20 cellular contexts compared by ENCODE assay signal in the genomic region with DNA sequence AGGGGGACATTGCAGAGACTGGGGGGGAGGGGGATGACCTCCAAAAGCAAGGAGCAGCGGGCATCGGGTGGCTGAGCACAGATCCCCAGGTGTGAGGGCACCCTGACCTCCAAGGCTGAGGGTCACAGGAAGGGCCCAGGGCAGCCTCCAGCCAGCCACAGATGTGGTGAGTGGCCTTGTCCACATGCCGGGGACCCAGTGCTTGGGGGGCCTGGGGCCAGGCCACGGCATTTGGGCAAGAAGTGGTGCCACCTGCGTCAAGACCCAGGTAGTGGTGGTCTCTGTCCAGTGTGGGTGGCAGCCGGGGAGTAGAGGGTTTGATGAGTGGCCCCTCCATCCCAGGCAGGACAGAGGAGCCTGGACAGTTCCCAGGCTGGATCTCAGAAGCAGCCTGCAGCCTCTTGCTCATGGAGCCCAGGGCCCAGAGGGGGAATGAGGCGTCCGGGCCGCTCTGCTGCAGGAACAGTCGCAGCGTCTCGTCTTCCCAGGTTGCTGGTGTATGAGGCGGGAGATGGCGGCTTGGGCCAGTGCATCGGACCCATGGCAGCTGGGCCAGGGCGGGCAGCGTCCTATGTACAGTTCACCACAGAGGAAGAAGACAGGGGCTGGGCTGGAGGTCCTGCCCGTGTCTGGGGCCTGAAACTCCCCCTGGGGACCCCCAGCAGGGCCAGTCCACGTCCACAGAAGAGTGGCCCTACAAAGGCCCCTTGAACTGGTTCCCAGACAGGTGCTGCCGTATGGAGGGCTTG. TPM values are rescaled to one million over a fixed set of nuclear protein-coding genes. Genes with fewer than 3 reads are reported as not detected.
A peak's percentile ranks its signal among the peaks of the same experiment; 100 is the strongest.
DNase-seq lines count a peak whose midpoint lies in the region; ATAC-seq, FAIRE-seq and TF ChIP-seq lines count a peak whose summit lies in the region.
"Had no signal": no experiment of that assay in that cellular context is flagged by ENCODE, and none has a peak within 500 bp of the region (broad histone marks: within the 10 kb centered on the region; RNA-seq: fewer than 3 reads in every experiment).

No MANE protein-coding gene starts in this region.

- no peak overlapping the region for H3K4me3 ChIP-seq in HepG2 (replicated peaks in 1 of 3; ENCODE audit: insufficient read depth in 1 of 3, low read depth in 2 of 3, low read length in 3 of 3)
- no peak overlapping the region for H3K4me3 ChIP-seq in right lobe of liver
- no peak overlapping the region for H3K4me3 ChIP-seq in osteoblast (ENCODE audit: insufficient read depth, low read length)
- H3K4me3 ChIP-seq: breast epithelium, esophagus muscularis mucosa, prostate gland, upper lobe of right lung had no signal

- no peak for TF ChIP-seq RAD21 in HepG2 (CRISPR knock-in tag; IDR thresholded peaks at IDR 0.05)

- ATAC-seq in HepG2 (no peak), right lobe of liver (no peak), HG02870 (IDR thresholded peaks at IDR 0.05; ENCODE audit: unreplicated experiment) (no peak)
- no peak for ATAC-seq in effector memory CD8-positive, alpha-beta T cell (replicated peaks)
- ATAC-seq: naive thymus-derived CD8-positive, alpha-beta T cell; upper lobe of right lung had no signal

- TF ChIP-seq CTCF in HepG2 (CRISPR knock-in tag; IDR thresholded peaks at IDR 0.05) (no peak), right lobe of liver (IDR thresholded peaks at IDR 0.05) (no peak), osteoblast (IDR thresholded peaks at IDR 0.05; ENCODE audit: extremely low read depth, low read depth, low read length) (no peak)

- no peaks in the 10 kb centered on the region for H3K79me2 ChIP-seq in HepG2 (ENCODE audit: insufficient read depth, low read length)
- H3K79me2 ChIP-seq in osteoblast (ENCODE audit: insufficient read depth, low read length), result no peaks in the 10 kb centered on the region

- no peaks in the 10 kb centered on the region for H3K27me3 Mint-ChIP-seq in effector memory CD8-positive, alpha-beta T cell
- H3K27me3 Mint-ChIP-seq: naive thymus-derived CD8-positive, alpha-beta T cell had no signal

- no peak overlapping the region for H2AFZ ChIP-seq in HepG2 (ENCODE audit: low read length)
- H2AFZ ChIP-seq in osteoblast (ENCODE audit: low read length), result no peak overlapping the region

- TF ChIP-seq EP300 in HepG2 (IDR thresholded peaks at IDR 0.05; ENCODE audit: low read depth in 2 of 2, low read length in 2 of 2), result no peak
- no peak for TF ChIP-seq EP300 in HepG2 (CRISPR knock-in tag; IDR thresholded peaks at IDR 0.05; ENCODE audit: borderline replicate concordance)

- H3K4me3 Mint-ChIP-seq in effector memory CD8-positive, alpha-beta T cell, result no peak overlapping the region

- peak overlapping the region; percentile 60 to 77 for H3K27ac Mint-ChIP-seq in effector memory CD8-positive, alpha-beta T cell

- TF ChIP-seq POLR2A in HepG2 (IDR thresholded peaks at IDR 0.05; ENCODE audit: insufficient read depth in 1 of 2, low read depth in 2 of 2, low read length in 2 of 2) (no peak), right lobe of liver (IDR thresholded peaks at IDR 0.05) (no peak)

- H4K20me1 ChIP-seq in HepG2 (ENCODE audit: insufficient read depth, low read length), result peaks cover 28% of the 10 kb centered on the region; the same call in 1 of the 2 replicates
- H4K20me1 ChIP-seq in osteoblast (ENCODE audit: insufficient read depth, low read length), result peaks cover 20% of the 10 kb centered on the region

- no TSS peak for BruUV-seq in HepG2 (replicated peaks; lab: Mats Ljungman, UMichigan)

- CTCF ChIA-PET in HepG2 (lab: Yijun Ruan, JAX; ENCODE audit: low intra/inter-chr PET ratio, low total read pairs), result no interaction called here

- no peaks in the 10 kb centered on the region for H3K9me3 ChIP-seq in HepG2 (ENCODE audit: low read length)
- H3K9me3 ChIP-seq in right lobe of liver, result no peaks in the 10 kb centered on the region
- no peaks in the 10 kb centered on the region for H3K9me3 ChIP-seq in osteoblast (ENCODE audit: low read depth, low read length)
- H3K9me3 ChIP-seq: breast epithelium, esophagus muscularis mucosa, prostate gland, upper lobe of right lung had no signal

- DNase-seq in HepG2 (ENCODE audit: low spot score), result no peak
- no peak for DNase-seq in right lobe of liver
- no peak for DNase-seq in effector memory CD8-positive, alpha-beta T cell
- DNase-seq in osteoblast (ENCODE audit: insufficient read length, low spot score, missing footprints), result peak; percentile 36
- no peak for DNase-seq in putamen (ENCODE audit: low spot score)
- DNase-seq in 8988T, result no peak
- DNase-seq in iPS-NIHi7 (ENCODE audit: extremely low spot score), result no peak
- DNase-seq: activated CD4-positive, alpha-beta T cell treated with anti-CD3 and anti-CD28 coated beads, Interleukin-2, amount 50 U/mL, for 1 hour; DND-41; MV-4-11; NCI-H2029; NCI-H446; stimulated activated naive CD4-positive, alpha-beta T cell treated with Interleukin-2 at 50 U/mL for 16 hours; upper lobe of right lung had no signal

- H3K9ac ChIP-seq in HepG2 (ENCODE audit: insufficient read depth, low read depth, low read length), result no peak overlapping the region

- H3K4me1 ChIP-seq in HepG2 (ENCODE audit: insufficient read depth, low read length), result no peaks in the 10 kb centered on the region
- peaks cover 0 to 3% (median 0%) of the 10 kb centered on the region in 4 donors for H3K4me1 ChIP-seq in right lobe of liver
- H3K4me1 ChIP-seq in osteoblast (ENCODE audit: insufficient read depth, low read length), result peaks cover 16% of the 10 kb centered on the region
- H3K4me1 ChIP-seq: prostate gland had no signal

- WGBS in HepG2 (ENCODE audit: low lambda C conversion rate), result 90% methylated on average over 4 of the region's 20 CpGs
- WGBS in right lobe of liver (ENCODE audit: insufficient coverage, low coverage, low lambda C conversion rate, missing lambda C conversion rate), result 87% methylated on average over 3 of the region's 20 CpGs

- H3K27me3 ChIP-seq in HepG2 (ENCODE audit: control insufficient read depth in 1 of 2, insufficient read depth in 2 of 2, low read length in 2 of 2) (no peaks in the 10 kb centered on the region), right lobe of liver (no peaks in the 10 kb centered on the region), osteoblast (ENCODE audit: insufficient read depth, low read length) (no peaks in the 10 kb centered on the region)
- H3K27me3 ChIP-seq: breast epithelium, esophagus muscularis mucosa, upper lobe of right lung had no signal

- H3K4me2 ChIP-seq in HepG2 (ENCODE audit: low read depth, low read length) (no peak overlapping the region), osteoblast (ENCODE audit: insufficient read depth, low read length) (no peak overlapping the region)

- H3K9me3 Mint-ChIP-seq in effector memory CD8-positive, alpha-beta T cell, result no peaks in the 10 kb centered on the region
- H3K9me3 Mint-ChIP-seq: naive thymus-derived CD8-positive, alpha-beta T cell had no signal

- in situ Hi-C loops in HepG2 (cut with HindIII; ENCODE audit: extremely low pct_ligation_motif_present, low pct_unique_long_range_greater_than_20kb), result no loop called here

- intact Hi-C loops in HepG2 (cut with micrococcal nuclease; ENCODE audit: unreplicated experiment), result no loop called here
- intact Hi-C loops in right lobe of liver (cut with DNase I), result loop anchor here (5.0 kb wide), 1 partner anchor 113 kb away; no protein-coding TSS in a partner anchor

- H3K36me3 ChIP-seq in HepG2 (replicated peaks in 1 of 2; ENCODE audit: control insufficient read depth in 1 of 2, insufficient read depth in 2 of 2, low read length in 2 of 2), result peaks cover 16 to 47% of the 10 kb centered on the region in 2 experiments; a peak in 4 of 5 replicates
- H3K36me3 ChIP-seq in right lobe of liver, result peaks cover 0 to 20% (median 0%) of the 10 kb centered on the region in 4 donors
- H3K36me3 ChIP-seq in osteoblast (ENCODE audit: insufficient read depth, low read length), result peaks cover 19% of the 10 kb centered on the region
- H3K36me3 ChIP-seq: breast epithelium had no signal

- peaks cover 54% of the 10 kb centered on the region for H3K36me3 Mint-ChIP-seq in effector memory CD8-positive, alpha-beta T cell (ENCODE audit: insufficient read depth)

- POLR2A ChIA-PET in HepG2 (lab: Yijun Ruan, JAX), result no interaction called here

- no peak for FAIRE-seq in HepG2 (lab: Jason Lieb, UNC)

- H3K4me1 Mint-ChIP-seq in effector memory CD8-positive, alpha-beta T cell (ENCODE audit: low read depth in 2 of 2), result peaks cover 0 to 2% of the 10 kb centered on the region in 2 donors
- H3K4me1 Mint-ChIP-seq: naive thymus-derived CD8-positive, alpha-beta T cell had no signal

- no peak overlapping the region for H3K27ac ChIP-seq in HepG2 (ENCODE audit: extremely low read length, insufficient read depth, low read length)
- H3K27ac ChIP-seq in right lobe of liver, result no peak overlapping the region
- H3K27ac ChIP-seq in osteoblast (ENCODE audit: low read depth, low read length), result no peak overlapping the region
- H3K27ac ChIP-seq: breast epithelium, HL-60, prostate gland, upper lobe of right lung had no signal

RNA-seq across cellular contexts. Expression of a gene that starts 33.5 kb away (rescaled TPM):
- total RNA-seq in HepG2 (2016; rRNA removed; fragmentation: Illumina TruSeq; extraction: Trizol) (9.7 and 16.5 TPM in 2 replicates), right lobe of liver (10 to 100 TPM; 11.8 to 23.4 (median 15.4) TPM), osteoblast (28.6 and 35.4 TPM in 2 replicates)
- 5.1 and 6.8 TPM in 2 replicates for total RNA-seq in HepG2 (2016; cell fraction: cytosol; rRNA removed; fragmentation: Illumina TruSeq; extraction: Trizol; ENCODE audit: low read depth)
- 10.3 and 17.3 TPM in 2 replicates for total RNA-seq in HepG2 (2016; cell fraction: insoluble cytoplasmic fraction; rRNA removed; fragmentation: Illumina TruSeq; extraction: Trizol)
- 17.8 and 18.8 TPM in 2 replicates for total RNA-seq in HepG2 (2016; cell fraction: membrane; rRNA removed; fragmentation: Illumina TruSeq; extraction: Trizol)
- total RNA-seq in HepG2 (2016; cell fraction: nucleus; rRNA removed; fragmentation: Illumina TruSeq; extraction: Trizol), result 27.1 and 31.3 TPM in 2 replicates
- 4.9 and 14.0 TPM in 2 replicates for polyA plus RNA-seq in HepG2 (2011; rRNA removed)
- 4.0 and 5.4 TPM in 2 replicates for polyA plus RNA-seq in HepG2 (2011; cell fraction: cytosol; rRNA removed)
- 10.8 and 10.9 TPM in 2 replicates for polyA plus RNA-seq in HepG2 (2011; cell fraction: nucleus; rRNA removed)
- polyA plus RNA-seq in HepG2 (2012), result 25.5 and 37.8 TPM in 2 replicates
- polyA plus RNA-seq in HepG2 (2016; cell fraction: cytosol; fragmentation: Illumina TruSeq; extraction: Trizol; ENCODE audit: low read depth), result 13.3 and 14.2 TPM in 2 replicates
- polyA plus RNA-seq in HepG2 (2016; cell fraction: insoluble cytoplasmic fraction; fragmentation: Illumina TruSeq; extraction: Trizol; ENCODE audit: low read depth), result 30.0 and 42.2 TPM in 2 replicates
- polyA plus RNA-seq in HepG2 (2016; cell fraction: membrane; fragmentation: Illumina TruSeq; extraction: Trizol; ENCODE audit: low read depth), result 26.4 and 33.9 TPM in 2 replicates
- 35.3 and 41.4 TPM in 2 replicates for polyA plus RNA-seq in HepG2 (2016; cell fraction: nucleus; fragmentation: Illumina TruSeq; extraction: Trizol; ENCODE audit: insufficient read depth, low read depth)
- 10.0 and 16.9 TPM in 2 replicates for polyA minus RNA-seq in HepG2 (2011; rRNA and poly(A)+ RNA removed; ENCODE audit: low replicate concordance)
- polyA minus RNA-seq in HepG2 (2011; cell fraction: cytosol; rRNA and poly(A)+ RNA removed), result 15.8 and 19.7 TPM in 2 replicates
- 40.8 and 43.4 TPM in 2 replicates for polyA minus RNA-seq in HepG2 (2011; cell fraction: nucleus; rRNA and poly(A)+ RNA removed)

RNA-seq across cellular contexts. Expression of a gene that starts 34.1 kb away (rescaled TPM):
- total RNA-seq in HepG2 (2016; rRNA removed; fragmentation: Illumina TruSeq; extraction: Trizol) (67.1 and 71.2 TPM in 2 replicates), right lobe of liver (10 to 100 TPM; 24.7 to 42.0 (median 28.8) TPM), osteoblast (58.6 and 65.1 TPM in 2 replicates)
- total RNA-seq in HepG2 (2016; cell fraction: cytosol; rRNA removed; fragmentation: Illumina TruSeq; extraction: Trizol; ENCODE audit: low read depth), result 486 and 562 TPM in 2 replicates
- total RNA-seq in HepG2 (2016; cell fraction: insoluble cytoplasmic fraction; rRNA removed; fragmentation: Illumina TruSeq; extraction: Trizol), result 65.7 and 69.4 TPM in 2 replicates
- total RNA-seq in HepG2 (2016; cell fraction: membrane; rRNA removed; fragmentation: Illumina TruSeq; extraction: Trizol), result 174 and 189 TPM in 2 replicates
- total RNA-seq in HepG2 (2016; cell fraction: nucleus; rRNA removed; fragmentation: Illumina TruSeq; extraction: Trizol), result 32.6 and 38.0 TPM in 2 replicates
- polyA plus RNA-seq in HepG2 (2011; rRNA removed), result 26.6 and 30.3 TPM in 2 replicates
- polyA plus RNA-seq in HepG2 (2011; cell fraction: cytosol; rRNA removed), result 17.9 and 21.3 TPM in 2 replicates
- polyA plus RNA-seq in HepG2 (2011; cell fraction: nucleus; rRNA removed), result 9.0 and 9.6 TPM in 2 replicates
- polyA plus RNA-seq in HepG2 (2012), result 30.1 and 35.9 TPM in 2 replicates
- 31.4 and 32.0 TPM in 2 replicates for polyA plus RNA-seq in HepG2 (2016; cell fraction: cytosol; fragmentation: Illumina TruSeq; extraction: Trizol; ENCODE audit: low read depth)
- polyA plus RNA-seq in HepG2 (2016; cell fraction: insoluble cytoplasmic fraction; fragmentation: Illumina TruSeq; extraction: Trizol; ENCODE audit: low read depth), result 60.4 and 64.7 TPM in 2 replicates
- polyA plus RNA-seq in HepG2 (2016; cell fraction: membrane; fragmentation: Illumina TruSeq; extraction: Trizol; ENCODE audit: low read depth), result 47.6 and 54.1 TPM in 2 replicates
- 32.3 and 34.4 TPM in 2 replicates for polyA plus RNA-seq in HepG2 (2016; cell fraction: nucleus; fragmentation: Illumina TruSeq; extraction: Trizol; ENCODE audit: insufficient read depth, low read depth)
- polyA minus RNA-seq in HepG2 (2011; rRNA and poly(A)+ RNA removed; ENCODE audit: low replicate concordance), result 45.8 and 74.7 TPM in 2 replicates
- polyA minus RNA-seq in HepG2 (2011; cell fraction: cytosol; rRNA and poly(A)+ RNA removed), result 54.3 and 55.8 TPM in 2 replicates
- 34.1 and 34.2 TPM in 2 replicates for polyA minus RNA-seq in HepG2 (2011; cell fraction: nucleus; rRNA and poly(A)+ RNA removed)
